Comparison of ENCODE assay signal across 17 cellular contexts in the genomic region with DNA sequence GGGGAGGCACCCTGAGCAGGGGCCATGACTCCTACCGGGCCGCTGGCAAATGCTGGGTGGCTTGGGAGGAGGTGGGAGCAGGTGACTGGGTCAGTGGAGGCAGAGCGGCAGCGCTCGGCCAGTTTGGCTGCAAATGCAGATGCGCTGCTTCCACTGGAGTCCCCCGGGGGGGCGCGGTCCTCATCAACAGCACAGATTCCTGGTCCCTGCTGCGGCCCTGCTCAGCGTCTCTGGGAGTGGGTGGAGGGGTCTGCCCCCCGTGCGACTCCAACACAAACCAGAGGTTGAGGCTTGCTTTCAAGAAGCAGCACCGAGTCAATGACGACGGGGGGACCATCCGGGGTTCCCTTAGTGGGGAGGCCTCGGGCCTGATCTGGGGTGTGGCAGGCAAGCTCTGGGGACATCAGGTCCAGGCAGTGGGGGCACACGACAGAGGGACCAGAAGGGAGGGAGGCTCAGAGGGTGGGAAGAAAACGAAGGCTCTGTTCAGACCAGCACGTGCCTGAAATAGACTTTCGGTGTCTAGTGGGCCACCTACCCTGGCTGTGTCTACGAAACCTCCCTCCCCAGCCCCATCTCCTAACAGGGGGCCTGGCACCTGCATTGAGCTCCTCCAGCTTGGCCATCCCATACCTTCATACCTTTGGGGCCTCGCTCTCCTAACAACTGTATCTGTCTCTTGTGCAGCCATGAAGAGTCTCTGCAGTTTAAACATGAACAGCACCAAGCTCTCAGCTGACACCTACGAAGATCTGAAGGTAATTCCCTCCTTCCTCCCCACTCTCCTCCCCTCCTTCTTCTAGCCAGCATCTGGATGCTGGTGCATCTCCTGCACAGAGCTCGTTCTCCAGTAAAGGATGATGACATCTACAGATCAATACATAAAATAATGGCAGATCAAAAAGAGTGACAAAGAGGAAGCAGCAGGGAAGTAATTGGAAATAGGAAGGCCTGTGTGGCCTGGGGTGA.
DNase-seq lines count a peak whose midpoint lies in the region; ATAC-seq and TF ChIP-seq lines count a peak whose summit lies in the region.
"Had no signal": no experiment of that assay in that cellular context is flagged by ENCODE, and none has a peak within 500 bp of the region (broad histone marks: within the 10 kb centered on the region; RNA-seq: fewer than 3 reads in every experiment).

No MANE protein-coding gene starts in this region.

- no peak for DNase-seq in Peyer's patch
- DNase-seq in stimulated activated naive B cell treated with anti-CD40 and anti-IgM and Interleukin-4, amounts not matched to agents 10 μg/mL and 1 μg/mL and 100 μg/mL, for 72 hours = no peak
- no peak for DNase-seq in NCI-H345 (lab: John Stamatoyannopoulos, UW)
- DNase-seq: activated CD8-positive, alpha-beta T cell treated with anti-CD3 and anti-CD28 coated beads, Interleukin-2, amount 10 ng/mL, durations not matched to agents 7 days and 5 days; activated gamma-delta T cell treated with Interleukin-2 at 50 U/mL for 16 hours; effector memory CD4-positive, alpha-beta T cell; NCI-H1105; right cardiac atrium; stimulated activated CD4-positive, alpha-beta T cell treated with anti-CD3 and anti-CD28 coated beads, Interleukin-4, amount 100 ng/mL, for 24 hours had no signal

- peak overlapping the region; percentile 62 to 93 (median 87) for H3K27ac Mint-ChIP-seq in brain
- H3K27ac Mint-ChIP-seq in stimulated activated naive B cell treated with anti-CD40 and anti-IgM and Interleukin-4, amounts not matched to agents 10 μg/mL and 1 μg/mL and 100 μg/mL, for 72 hours = peak overlapping the region; percentile 42
- H3K27ac Mint-ChIP-seq: activated CD8-positive, alpha-beta T cell treated with anti-CD3 and anti-CD28 coated beads, Interleukin-2, amount 10 ng/mL, durations not matched to agents 7 days and 5 days; natural killer cell treated with Interleukin-12 subunit alpha and Interleukin-12 subunit beta and Interleukin-15 and Interleukin-18, amount 100 ng/mL, for 72 hours had no signal

- peak overlapping the region in 1 of 5 experiments; percentile 39 for H3K4me3 Mint-ChIP-seq in brain
- no peak overlapping the region for H3K4me3 Mint-ChIP-seq in stimulated activated naive B cell treated with anti-CD40 and anti-IgM and Interleukin-4, amounts not matched to agents 10 μg/mL and 1 μg/mL and 100 μg/mL, for 72 hours
- H3K4me3 Mint-ChIP-seq: activated CD8-positive, alpha-beta T cell treated with anti-CD3 and anti-CD28 coated beads, Interleukin-2, amount 10 ng/mL, durations not matched to agents 7 days and 5 days; CD14-positive monocyte; natural killer cell treated with Interleukin-12 subunit alpha and Interleukin-12 subunit beta and Interleukin-15 and Interleukin-18, amount 100 ng/mL, for 72 hours had no signal

- H3K27ac ChIP-seq in Peyer's patch = peak overlapping the region in 3 of 4 donors; percentile 63 to 81 (median 78)
- H3K27ac ChIP-seq in mucosa of rectum (ENCODE audit: low read depth in 2 of 2, low read length in 2 of 2) = peak overlapping the region; percentile 72 to 77
- H3K27ac ChIP-seq: left lung had no signal

- ATAC-seq in stimulated activated naive B cell treated with anti-CD40 and anti-IgM and Interleukin-4, amounts not matched to agents 10 μg/mL and 1 μg/mL and 100 μg/mL, for 72 hours (replicated peaks) = no peak
- ATAC-seq in HG03135 (IDR thresholded peaks at IDR 0.05; ENCODE audit: unreplicated experiment) (no peak), GM21526 (IDR thresholded peaks at IDR 0.05; ENCODE audit: low FRiP score, unreplicated experiment) (no peak)
- ATAC-seq: activated CD8-positive, alpha-beta T cell treated with anti-CD3 and anti-CD28 coated beads, Interleukin-2, amount 10 ng/mL, durations not matched to agents 7 days and 5 days; natural killer cell treated with Interleukin-12 subunit alpha and Interleukin-12 subunit beta and Interleukin-15 and Interleukin-18, amount 100 ng/mL, for 72 hours; right cardiac atrium; SK-N-SH treated with all-trans-retinoic acid at 6 μM for 48 hours had no signal

- peaks cover 47% of the 10 kb centered on the region for H3K4me1 Mint-ChIP-seq in brain
- H3K4me1 Mint-ChIP-seq in stimulated activated naive B cell treated with anti-CD40 and anti-IgM and Interleukin-4, amounts not matched to agents 10 μg/mL and 1 μg/mL and 100 μg/mL, for 72 hours = peaks cover 0 to 1% of the 10 kb centered on the region in 2 donors

- H3K4me1 ChIP-seq in Peyer's patch = peaks cover 0 to 45% (median 5%) of the 10 kb centered on the region in 4 donors
- peaks cover 12 to 22% of the 10 kb centered on the region in 2 donors for H3K4me1 ChIP-seq in mucosa of rectum (ENCODE audit: control insufficient read depth in 2 of 2, insufficient read depth in 2 of 2, low read length in 2 of 2)

- no peak for TF ChIP-seq POLR2A in Peyer's patch (IDR thresholded peaks at IDR 0.05)

- H3K27me3 ChIP-seq in Peyer's patch = no peaks in the 10 kb centered on the region
- H3K27me3 ChIP-seq in mucosa of rectum (ENCODE audit: control insufficient read depth in 2 of 2, insufficient read depth in 2 of 2, low read length in 2 of 2) = no peaks in the 10 kb centered on the region
- H3K27me3 ChIP-seq: left lung had no signal

- TF ChIP-seq CTCF in Peyer's patch (IDR thresholded peaks at IDR 0.05) (no peak), brain (conservative IDR thresholded peaks at IDR 0.05) (no peak)

- no peak overlapping the region for H3K9ac ChIP-seq in mucosa of rectum (ENCODE audit: low read depth in 1 of 2, low read length in 2 of 2)

- peaks cover 0 to 89% (median 0%) of the 10 kb centered on the region in 3 donors for H3K36me3 ChIP-seq in Peyer's patch
- H3K36me3 ChIP-seq in mucosa of rectum (ENCODE audit: control insufficient read depth in 2 of 2, insufficient read depth in 2 of 2, low read length in 2 of 2) = peaks cover 52 to 60% of the 10 kb centered on the region in 2 donors

- H3K9me3 ChIP-seq in Peyer's patch = no peaks in the 10 kb centered on the region
- H3K9me3 ChIP-seq in mucosa of rectum (ENCODE audit: control insufficient read depth in 2 of 2, low read length in 2 of 2) = no peaks in the 10 kb centered on the region
- H3K9me3 ChIP-seq: left lung had no signal

- H3K4me3 ChIP-seq in Peyer's patch = no peak overlapping the region
- H3K4me3 ChIP-seq in mucosa of rectum (ENCODE audit: low read length in 2 of 2) = no peak overlapping the region
- H3K4me3 ChIP-seq: left lung had no signal

- H3K27me3 Mint-ChIP-seq in brain = no peaks in the 10 kb centered on the region
- H3K27me3 Mint-ChIP-seq in stimulated activated naive B cell treated with anti-CD40 and anti-IgM and Interleukin-4, amounts not matched to agents 10 μg/mL and 1 μg/mL and 100 μg/mL, for 72 hours = no peaks in the 10 kb centered on the region
- H3K27me3 Mint-ChIP-seq: natural killer cell treated with Interleukin-12 subunit alpha and Interleukin-12 subunit beta and Interleukin-15 and Interleukin-18, amount 100 ng/mL, for 72 hours had no signal

- peaks cover 60% of the 10 kb centered on the region for H3K36me3 Mint-ChIP-seq in brain
- H3K36me3 Mint-ChIP-seq in stimulated activated naive B cell treated with anti-CD40 and anti-IgM and Interleukin-4, amounts not matched to agents 10 μg/mL and 1 μg/mL and 100 μg/mL, for 72 hours = peaks cover 60 to 74% of the 10 kb centered on the region in 2 donors

- H3K9me3 Mint-ChIP-seq in brain = no peaks in the 10 kb centered on the region
- no peaks in the 10 kb centered on the region for H3K9me3 Mint-ChIP-seq in stimulated activated naive B cell treated with anti-CD40 and anti-IgM and Interleukin-4, amounts not matched to agents 10 μg/mL and 1 μg/mL and 100 μg/mL, for 72 hours
- H3K9me3 Mint-ChIP-seq: natural killer cell treated with Interleukin-12 subunit alpha and Interleukin-12 subunit beta and Interleukin-15 and Interleukin-18, amount 100 ng/mL, for 72 hours had no signal
